8 cellular contexts compared by ENCODE assay signal in the genomic region with DNA sequence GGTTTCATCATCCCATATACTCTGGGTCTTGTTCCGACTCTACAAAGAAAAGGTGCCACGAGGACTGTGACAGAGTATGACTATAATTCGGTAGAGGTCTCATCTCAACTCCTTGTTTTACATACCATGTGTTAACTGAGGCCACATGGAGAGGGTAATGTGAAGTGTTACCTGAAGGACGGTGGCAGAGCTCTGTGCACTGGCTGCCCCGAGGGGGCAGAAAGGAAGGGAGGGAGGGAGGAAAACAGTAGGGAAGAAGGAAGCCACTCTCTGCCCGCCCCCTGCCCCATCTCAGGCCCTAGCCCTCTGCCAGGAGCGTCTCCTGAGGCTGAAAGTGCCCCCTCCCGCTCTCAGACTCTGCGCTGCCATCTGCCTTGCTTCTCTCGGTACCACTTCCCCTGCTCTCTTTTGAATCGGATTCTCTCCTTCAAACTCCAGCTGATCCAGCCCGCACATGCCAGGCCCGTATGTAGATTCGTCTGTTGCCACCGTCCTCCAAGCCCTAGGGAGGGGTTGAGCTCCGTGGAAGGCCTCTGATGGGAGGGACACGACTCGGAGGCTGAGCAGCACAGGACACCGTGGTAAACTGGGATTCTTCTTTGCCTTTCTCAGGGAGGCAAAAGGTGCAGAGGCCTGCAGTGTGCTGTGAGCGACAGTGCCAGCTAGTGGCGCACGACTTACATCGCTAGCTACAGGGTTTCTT.
DNase-seq lines count a peak whose midpoint lies in the region; ATAC-seq and TF ChIP-seq lines count a peak whose summit lies in the region.

No MANE protein-coding gene starts in this region.

- peak overlapping the region; percentile 90 for H3K4me3 Mint-ChIP-seq in T-helper 17 cell

- peak; percentile 97 for ATAC-seq in T-helper 17 cell

- H3K36me3 Mint-ChIP-seq in T-helper 17 cell (ENCODE audit: low read depth), result no peaks in the 10 kb centered on the region

- H3K27ac Mint-ChIP-seq in T-helper 17 cell, result peak overlapping the region; percentile 76

- H3K4me1 Mint-ChIP-seq in T-helper 17 cell, result peaks cover 9% of the 10 kb centered on the region

- peak; percentile 66 for DNase-seq in GM12865 (ENCODE audit: low read depth)
- peak; percentile 17 for DNase-seq in HuH-7 (ENCODE audit: low spot score)
- DNase-seq in T-helper 17 cell, result peak; percentile 21 to 37 (median 23)
- peak; percentile 67 for DNase-seq in astrocyte of the cerebellum (ENCODE audit: low read depth)
- DNase-seq in iPS DF 4.7 (ENCODE audit: extremely low read depth, low spot score), result peak; percentile 51
- peak; percentile 54 for DNase-seq in skeletal muscle cell (ENCODE audit: low read depth)
- DNase-seq in 8988T, result no peak
- DNase-seq in OCI-M2 (lab: John Stamatoyannopoulos, UW; ENCODE audit: unreplicated experiment), result no peak

- H3K9me3 ChIP-seq in T-helper 17 cell (ENCODE audit: control insufficient read depth, low read length, poor library complexity, severe bottlenecking), result no peaks in the 10 kb centered on the region

- H3K27me3 Mint-ChIP-seq in T-helper 17 cell, result peaks cover 11% of the 10 kb centered on the region

- H3K4me3 ChIP-seq in GM12865 (ENCODE audit: low read depth, low read length), result no peak overlapping the region
- peak overlapping the region; percentile 24 for H3K4me3 ChIP-seq in astrocyte of the cerebellum (ENCODE audit: low read depth, low read length)
- peak overlapping the region; percentile 21 for H3K4me3 ChIP-seq in skeletal muscle cell (ENCODE audit: low read depth, low read length)

- TF ChIP-seq CTCF in GM12865 (IDR thresholded peaks at IDR 0.05; ENCODE audit: insufficient read depth, low read depth, low read length, missing control alignments) (peak; percentile 62), astrocyte of the cerebellum (IDR thresholded peaks at IDR 0.05; ENCODE audit: low read depth, low read length, missing control alignments) (peak; percentile 94)

- in situ Hi-C loops in astrocyte of the cerebellum (cut with HindIII; ENCODE audit: low sequenced_read_pairs), result no loop called here

Comparison
In these comparisons a context has a peak if more than half of its experiments do, and no peak if none do; other contexts are left out.
1. DNase-seq: peak in GM12865 (single experiment), HuH-7 (single experiment), T-helper 17 cell (3 of 3), astrocyte of the cerebellum (single experiment), iPS DF 4.7 (single experiment) and skeletal muscle cell (single experiment); none in 8988T (single experiment) and OCI-M2 (single experiment).